Comparison of ENCODE assay signal across 1 cellular context in the genomic region with DNA sequence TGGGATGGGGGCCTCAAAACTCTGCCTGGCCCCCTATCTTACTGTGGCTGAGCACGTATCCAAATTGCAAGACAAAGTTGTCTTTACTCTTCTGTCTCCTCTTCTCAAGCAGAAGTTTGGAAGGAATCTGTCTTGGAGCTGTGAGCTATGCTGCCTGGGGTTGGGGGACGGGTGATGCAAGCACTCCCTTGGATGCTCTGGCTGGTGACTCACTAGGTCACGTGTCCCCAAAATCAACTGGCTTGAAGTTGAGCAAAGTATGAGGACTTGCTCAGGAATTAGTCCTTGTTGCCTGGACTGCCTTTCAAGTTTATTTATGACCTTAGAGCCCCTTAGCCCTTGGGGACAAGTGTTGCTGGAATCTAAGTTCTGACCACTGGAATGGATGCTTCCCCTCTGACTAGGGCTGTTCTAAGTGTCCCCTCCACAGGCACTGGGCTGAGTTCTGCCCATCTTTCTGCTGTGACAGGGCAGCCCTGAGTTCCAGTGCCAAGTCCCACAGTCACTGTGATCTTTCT.
A peak's percentile ranks its signal among the peaks of the same experiment; 100 is the strongest.
TF ChIP-seq lines count a peak whose summit lies in the region.

No MANE protein-coding gene starts in this region.

TF ChIP-seq in HepG2, 621 proteins besides CTCF, POLR2A, EP300 and RAD21 (continued from another document):
- TF ChIP-seq, protein P1, sequence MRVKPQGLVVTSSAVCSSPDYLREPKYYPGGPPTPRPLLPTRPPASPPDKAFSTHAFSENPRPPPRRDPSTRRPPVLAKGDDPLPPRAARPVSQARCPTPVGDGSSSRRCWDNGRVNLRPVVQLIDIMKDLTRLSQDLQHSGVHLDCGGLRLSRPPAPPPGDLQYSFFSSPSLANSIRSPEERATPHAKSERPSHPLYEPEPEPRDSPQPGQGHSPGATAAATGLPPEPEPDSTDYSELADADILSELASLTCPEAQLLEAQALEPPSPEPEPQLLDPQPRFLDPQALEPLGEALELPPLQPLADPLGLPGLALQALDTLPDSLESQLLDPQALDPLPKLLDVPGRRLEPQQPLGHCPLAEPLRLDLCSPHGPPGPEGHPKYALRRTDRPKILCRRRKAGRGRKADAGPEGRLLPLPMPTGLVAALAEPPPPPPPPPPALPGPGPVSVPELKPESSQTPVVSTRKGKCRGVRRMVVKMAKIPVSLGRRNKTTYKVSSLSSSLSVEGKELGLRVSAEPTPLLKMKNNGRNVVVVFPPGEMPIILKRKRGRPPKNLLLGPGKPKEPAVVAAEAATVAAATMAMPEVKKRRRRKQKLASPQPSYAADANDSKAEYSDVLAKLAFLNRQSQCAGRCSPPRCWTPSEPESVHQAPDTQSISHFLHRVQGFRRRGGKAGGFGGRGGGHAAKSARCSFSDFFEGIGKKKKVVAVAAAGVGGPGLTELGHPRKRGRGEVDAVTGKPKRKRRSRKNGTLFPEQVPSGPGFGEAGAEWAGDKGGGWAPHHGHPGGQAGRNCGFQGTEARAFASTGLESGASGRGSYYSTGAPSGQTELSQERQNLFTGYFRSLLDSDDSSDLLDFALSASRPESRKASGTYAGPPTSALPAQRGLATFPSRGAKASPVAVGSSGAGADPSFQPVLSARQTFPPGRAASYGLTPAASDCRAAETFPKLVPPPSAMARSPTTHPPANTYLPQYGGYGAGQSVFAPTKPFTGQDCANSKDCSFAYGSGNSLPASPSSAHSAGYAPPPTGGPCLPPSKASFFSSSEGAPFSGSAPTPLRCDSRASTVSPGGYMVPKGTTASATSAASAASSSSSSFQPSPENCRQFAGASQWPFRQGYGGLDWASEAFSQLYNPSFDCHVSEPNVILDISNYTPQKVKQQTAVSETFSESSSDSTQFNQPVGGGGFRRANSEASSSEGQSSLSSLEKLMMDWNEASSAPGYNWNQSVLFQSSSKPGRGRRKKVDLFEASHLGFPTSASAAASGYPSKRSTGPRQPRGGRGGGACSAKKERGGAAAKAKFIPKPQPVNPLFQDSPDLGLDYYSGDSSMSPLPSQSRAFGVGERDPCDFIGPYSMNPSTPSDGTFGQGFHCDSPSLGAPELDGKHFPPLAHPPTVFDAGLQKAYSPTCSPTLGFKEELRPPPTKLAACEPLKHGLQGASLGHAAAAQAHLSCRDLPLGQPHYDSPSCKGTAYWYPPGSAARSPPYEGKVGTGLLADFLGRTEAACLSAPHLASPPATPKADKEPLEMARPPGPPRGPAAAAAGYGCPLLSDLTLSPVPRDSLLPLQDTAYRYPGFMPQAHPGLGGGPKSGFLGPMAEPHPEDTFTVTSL (CRISPR knock-in tag; IDR thresholded peaks at IDR 0.05; ENCODE audit: borderline replicate concordance), result no peak
- TF ChIP-seq, protein P2, sequence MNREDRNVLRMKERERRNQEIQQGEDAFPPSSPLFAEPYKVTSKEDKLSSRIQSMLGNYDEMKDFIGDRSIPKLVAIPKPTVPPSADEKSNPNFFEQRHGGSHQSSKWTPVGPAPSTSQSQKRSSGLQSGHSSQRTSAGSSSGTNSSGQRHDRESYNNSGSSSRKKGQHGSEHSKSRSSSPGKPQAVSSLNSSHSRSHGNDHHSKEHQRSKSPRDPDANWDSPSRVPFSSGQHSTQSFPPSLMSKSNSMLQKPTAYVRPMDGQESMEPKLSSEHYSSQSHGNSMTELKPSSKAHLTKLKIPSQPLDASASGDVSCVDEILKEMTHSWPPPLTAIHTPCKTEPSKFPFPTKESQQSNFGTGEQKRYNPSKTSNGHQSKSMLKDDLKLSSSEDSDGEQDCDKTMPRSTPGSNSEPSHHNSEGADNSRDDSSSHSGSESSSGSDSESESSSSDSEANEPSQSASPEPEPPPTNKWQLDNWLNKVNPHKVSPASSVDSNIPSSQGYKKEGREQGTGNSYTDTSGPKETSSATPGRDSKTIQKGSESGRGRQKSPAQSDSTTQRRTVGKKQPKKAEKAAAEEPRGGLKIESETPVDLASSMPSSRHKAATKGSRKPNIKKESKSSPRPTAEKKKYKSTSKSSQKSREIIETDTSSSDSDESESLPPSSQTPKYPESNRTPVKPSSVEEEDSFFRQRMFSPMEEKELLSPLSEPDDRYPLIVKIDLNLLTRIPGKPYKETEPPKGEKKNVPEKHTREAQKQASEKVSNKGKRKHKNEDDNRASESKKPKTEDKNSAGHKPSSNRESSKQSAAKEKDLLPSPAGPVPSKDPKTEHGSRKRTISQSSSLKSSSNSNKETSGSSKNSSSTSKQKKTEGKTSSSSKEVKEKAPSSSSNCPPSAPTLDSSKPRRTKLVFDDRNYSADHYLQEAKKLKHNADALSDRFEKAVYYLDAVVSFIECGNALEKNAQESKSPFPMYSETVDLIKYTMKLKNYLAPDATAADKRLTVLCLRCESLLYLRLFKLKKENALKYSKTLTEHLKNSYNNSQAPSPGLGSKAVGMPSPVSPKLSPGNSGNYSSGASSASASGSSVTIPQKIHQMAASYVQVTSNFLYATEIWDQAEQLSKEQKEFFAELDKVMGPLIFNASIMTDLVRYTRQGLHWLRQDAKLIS (CRISPR knock-in tag; IDR thresholded peaks at IDR 0.05), result no peak
- TF ChIP-seq, protein P3, sequence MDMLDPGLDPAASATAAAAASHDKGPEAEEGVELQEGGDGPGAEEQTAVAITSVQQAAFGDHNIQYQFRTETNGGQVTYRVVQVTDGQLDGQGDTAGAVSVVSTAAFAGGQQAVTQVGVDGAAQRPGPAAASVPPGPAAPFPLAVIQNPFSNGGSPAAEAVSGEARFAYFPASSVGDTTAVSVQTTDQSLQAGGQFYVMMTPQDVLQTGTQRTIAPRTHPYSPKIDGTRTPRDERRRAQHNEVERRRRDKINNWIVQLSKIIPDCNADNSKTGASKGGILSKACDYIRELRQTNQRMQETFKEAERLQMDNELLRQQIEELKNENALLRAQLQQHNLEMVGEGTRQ (IDR thresholded peaks at IDR 0.05; ENCODE audit: low read depth, low read length), result peak; percentile 49; the same call in 1 of the 2 replicates
- TF ChIP-seq, protein P3 (CRISPR knock-in tag; IDR thresholded peaks at IDR 0.05; ENCODE audit: borderline replicate concordance), result no peak
- TF ChIP-seq, protein P4, sequence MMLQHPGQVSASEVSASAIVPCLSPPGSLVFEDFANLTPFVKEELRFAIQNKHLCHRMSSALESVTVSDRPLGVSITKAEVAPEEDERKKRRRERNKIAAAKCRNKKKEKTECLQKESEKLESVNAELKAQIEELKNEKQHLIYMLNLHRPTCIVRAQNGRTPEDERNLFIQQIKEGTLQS (CRISPR knock-in tag; IDR thresholded peaks at IDR 0.05), result 0 out of 2 replicates have a peak, but pooled peaks have one; percentile 26
- TF ChIP-seq, protein P5, sequence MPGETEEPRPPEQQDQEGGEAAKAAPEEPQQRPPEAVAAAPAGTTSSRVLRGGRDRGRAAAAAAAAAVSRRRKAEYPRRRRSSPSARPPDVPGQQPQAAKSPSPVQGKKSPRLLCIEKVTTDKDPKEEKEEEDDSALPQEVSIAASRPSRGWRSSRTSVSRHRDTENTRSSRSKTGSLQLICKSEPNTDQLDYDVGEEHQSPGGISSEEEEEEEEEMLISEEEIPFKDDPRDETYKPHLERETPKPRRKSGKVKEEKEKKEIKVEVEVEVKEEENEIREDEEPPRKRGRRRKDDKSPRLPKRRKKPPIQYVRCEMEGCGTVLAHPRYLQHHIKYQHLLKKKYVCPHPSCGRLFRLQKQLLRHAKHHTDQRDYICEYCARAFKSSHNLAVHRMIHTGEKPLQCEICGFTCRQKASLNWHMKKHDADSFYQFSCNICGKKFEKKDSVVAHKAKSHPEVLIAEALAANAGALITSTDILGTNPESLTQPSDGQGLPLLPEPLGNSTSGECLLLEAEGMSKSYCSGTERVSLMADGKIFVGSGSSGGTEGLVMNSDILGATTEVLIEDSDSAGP (CRISPR knock-in tag; IDR thresholded peaks at IDR 0.05; ENCODE audit: borderline replicate concordance), result no peak
- TF ChIP-seq BHLHE40 (IDR thresholded peaks at IDR 0.05; ENCODE audit: low read length) (peak; percentile 28; the same call in 1 of the 2 replicates), ZIK1 (CRISPR knock-in tag; IDR thresholded peaks at IDR 0.05; ENCODE audit: borderline replicate concordance, low read depth) (no peak), ZNF367 (CRISPR knock-in tag; IDR thresholded peaks at IDR 0.05; ENCODE audit: borderline replicate concordance) (no peak), CEBPB (IDR thresholded peaks at IDR 0.05; ENCODE audit: borderline replicate concordance, low read depth, low read length) (peak; percentile 16; the same call in 1 of the 2 replicates), ADNP (CRISPR knock-in tag; IDR thresholded peaks at IDR 0.05) (no peak), RBM22 (optimal IDR thresholded peaks at IDR 0.05; ENCODE audit: low read length) (no peak), TOPORS (CRISPR knock-in tag; IDR thresholded peaks at IDR 0.05) (no peak)
- TF ChIP-seq, protein P6, sequence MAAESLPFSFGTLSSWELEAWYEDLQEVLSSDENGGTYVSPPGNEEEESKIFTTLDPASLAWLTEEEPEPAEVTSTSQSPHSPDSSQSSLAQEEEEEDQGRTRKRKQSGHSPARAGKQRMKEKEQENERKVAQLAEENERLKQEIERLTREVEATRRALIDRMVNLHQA (CRISPR knock-in tag; IDR thresholded peaks at IDR 0.05), result no peak
- TF ChIP-seq, protein P7, sequence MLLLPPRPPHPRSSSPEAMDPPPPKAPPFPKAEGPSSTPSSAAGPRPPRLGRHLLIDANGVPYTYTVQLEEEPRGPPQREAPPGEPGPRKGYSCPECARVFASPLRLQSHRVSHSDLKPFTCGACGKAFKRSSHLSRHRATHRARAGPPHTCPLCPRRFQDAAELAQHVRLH (CRISPR knock-in tag; IDR thresholded peaks at IDR 0.05; ENCODE audit: borderline replicate concordance, low read depth), result no peak
- TF ChIP-seq, protein P8, sequence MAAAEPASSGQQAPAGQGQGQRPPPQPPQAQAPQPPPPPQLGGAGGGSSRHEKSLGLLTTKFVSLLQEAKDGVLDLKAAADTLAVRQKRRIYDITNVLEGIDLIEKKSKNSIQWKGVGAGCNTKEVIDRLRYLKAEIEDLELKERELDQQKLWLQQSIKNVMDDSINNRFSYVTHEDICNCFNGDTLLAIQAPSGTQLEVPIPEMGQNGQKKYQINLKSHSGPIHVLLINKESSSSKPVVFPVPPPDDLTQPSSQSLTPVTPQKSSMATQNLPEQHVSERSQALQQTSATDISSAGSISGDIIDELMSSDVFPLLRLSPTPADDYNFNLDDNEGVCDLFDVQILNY (CRISPR knock-in tag; conservative IDR thresholded peaks at IDR 0.05), result no peak
- TF ChIP-seq, protein P9, sequence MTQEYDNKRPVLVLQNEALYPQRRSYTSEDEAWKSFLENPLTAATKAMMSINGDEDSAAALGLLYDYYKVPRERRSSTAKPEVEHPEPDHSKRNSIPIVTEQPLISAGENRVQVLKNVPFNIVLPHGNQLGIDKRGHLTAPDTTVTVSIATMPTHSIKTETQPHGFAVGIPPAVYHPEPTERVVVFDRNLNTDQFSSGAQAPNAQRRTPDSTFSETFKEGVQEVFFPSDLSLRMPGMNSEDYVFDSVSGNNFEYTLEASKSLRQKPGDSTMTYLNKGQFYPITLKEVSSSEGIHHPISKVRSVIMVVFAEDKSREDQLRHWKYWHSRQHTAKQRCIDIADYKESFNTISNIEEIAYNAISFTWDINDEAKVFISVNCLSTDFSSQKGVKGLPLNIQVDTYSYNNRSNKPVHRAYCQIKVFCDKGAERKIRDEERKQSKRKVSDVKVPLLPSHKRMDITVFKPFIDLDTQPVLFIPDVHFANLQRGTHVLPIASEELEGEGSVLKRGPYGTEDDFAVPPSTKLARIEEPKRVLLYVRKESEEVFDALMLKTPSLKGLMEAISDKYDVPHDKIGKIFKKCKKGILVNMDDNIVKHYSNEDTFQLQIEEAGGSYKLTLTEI (CRISPR knock-in tag; conservative IDR thresholded peaks at IDR 0.05), result no peak
- TF ChIP-seq, protein P10, sequence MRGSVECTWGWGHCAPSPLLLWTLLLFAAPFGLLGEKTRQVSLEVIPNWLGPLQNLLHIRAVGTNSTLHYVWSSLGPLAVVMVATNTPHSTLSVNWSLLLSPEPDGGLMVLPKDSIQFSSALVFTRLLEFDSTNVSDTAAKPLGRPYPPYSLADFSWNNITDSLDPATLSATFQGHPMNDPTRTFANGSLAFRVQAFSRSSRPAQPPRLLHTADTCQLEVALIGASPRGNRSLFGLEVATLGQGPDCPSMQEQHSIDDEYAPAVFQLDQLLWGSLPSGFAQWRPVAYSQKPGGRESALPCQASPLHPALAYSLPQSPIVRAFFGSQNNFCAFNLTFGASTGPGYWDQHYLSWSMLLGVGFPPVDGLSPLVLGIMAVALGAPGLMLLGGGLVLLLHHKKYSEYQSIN (CRISPR knock-in tag; IDR thresholded peaks at IDR 0.05; ENCODE audit: borderline replicate concordance), result no peak
